34 cellular contexts compared by ENCODE assay signal in genomic region chr15:73876779-73877178, GRCh38. TPM values are rescaled to one million over a fixed set of nuclear protein-coding genes. Genes with fewer than 3 reads are reported as not detected.
"Had no signal": no experiment of that assay in that cellular context is flagged by ENCODE, and none has a peak within 500 bp of the region (broad histone marks: within the 10 kb centered on the region; RNA-seq: fewer than 3 reads in every experiment).

No MANE protein-coding gene starts in this region.

- H3K4me3 ChIP-seq: dorsolateral prefrontal cortex, esophagus muscularis mucosa, gastroesophageal sphincter, heart left ventricle, hepatocyte, lung, mucosa of descending colon, pancreas, right lobe of liver, testis, tibial artery had no signal

- H3K9me3 ChIP-seq: heart left ventricle, mucosa of descending colon, neutrophil, pancreas, right lobe of liver, testis had no signal

- H3K4me2 ChIP-seq: hepatocyte had no signal

- H3K27ac ChIP-seq: dorsolateral prefrontal cortex, esophagus muscularis mucosa, foreskin keratinocyte, gastroesophageal sphincter, heart left ventricle, hepatocyte, neutrophil, pancreas, right lobe of liver, testis, tibial artery had no signal

- H3K9me3 Mint-ChIP-seq: memory B cell; natural killer cell treated with Interleukin-12 subunit alpha and Interleukin-12 subunit beta and Interleukin-15 and Interleukin-18, amount 100 ng/mL, for 72 hours; stimulated activated effector memory CD8-positive, alpha-beta T cell treated with anti-CD3 and anti-CD28 coated beads, Interleukin-12 subunit alpha, Interleukin-12 subunit beta, amount 100 ng/mL, for 72 hours; type B pancreatic cell had no signal

- H3K79me2 ChIP-seq: hepatocyte had no signal

- H3K27ac Mint-ChIP-seq: memory B cell; mesothelial cell of epicardium; naive B cell; natural killer cell treated with Interleukin-12 subunit alpha and Interleukin-12 subunit beta and Interleukin-15 and Interleukin-18, amount 100 ng/mL, for 72 hours; stimulated activated effector memory CD8-positive, alpha-beta T cell treated with anti-CD3 and anti-CD28 coated beads, Interleukin-12 subunit alpha, Interleukin-12 subunit beta, amount 100 ng/mL, for 72 hours; type B pancreatic cell had no signal

- H3K27me3 ChIP-seq: pancreas, right lobe of liver, testis had no signal

- H3K36me3 Mint-ChIP-seq: memory B cell; mesothelial cell of epicardium; natural killer cell treated with Interleukin-12 subunit alpha and Interleukin-12 subunit beta and Interleukin-15 and Interleukin-18, amount 100 ng/mL, for 72 hours; stimulated activated effector memory CD8-positive, alpha-beta T cell treated with anti-CD3 and anti-CD28 coated beads, Interleukin-12 subunit alpha, Interleukin-12 subunit beta, amount 100 ng/mL, for 72 hours; type B pancreatic cell had no signal

- DNase-seq: dorsolateral prefrontal cortex; effector CD4-positive, alpha-beta T cell; foreskin keratinocyte; heart left ventricle; kidney; mucosa of descending colon; naive B cell; pancreas; stimulated activated CD4-positive, alpha-beta T cell treated with anti-CD3 and anti-CD28 coated beads, Interleukin-2, amount 100 ng/mL, for 24 hours; stimulated activated CD4-positive, alpha-beta T cell treated with anti-CD3 and anti-CD28 coated beads, Interleukin-4, amount 100 ng/mL, for 24 hours; stimulated activated naive CD4-positive, alpha-beta T cell treated with Interleukin-2 at 50 U/mL for 16 hours; substantia nigra; testis had no signal

- H3K4me1 Mint-ChIP-seq: memory B cell; mesothelial cell of epicardium; naive B cell; neural crest cell; stimulated activated effector memory CD8-positive, alpha-beta T cell treated with anti-CD3 and anti-CD28 coated beads, Interleukin-12 subunit alpha, Interleukin-12 subunit beta, amount 100 ng/mL, for 72 hours had no signal

- H3K4me1 ChIP-seq: esophagus muscularis mucosa, foreskin keratinocyte, gastroesophageal sphincter, pancreas, right lobe of liver, testis, tibial artery had no signal

- H3K36me3 ChIP-seq: esophagus muscularis mucosa, gastroesophageal sphincter, heart left ventricle, neutrophil, pancreas, right lobe of liver, tibial artery had no signal

- ATAC-seq: foreskin keratinocyte; gastroesophageal sphincter; heart left ventricle; left lobe of liver; mucosa of descending colon; natural killer cell treated with Interleukin-12 subunit alpha and Interleukin-12 subunit beta and Interleukin-15 and Interleukin-18, amount 100 ng/mL, for 72 hours; pancreas; right lobe of liver; stimulated activated effector memory CD8-positive, alpha-beta T cell treated with anti-CD3 and anti-CD28 coated beads, Interleukin-12 subunit alpha, Interleukin-12 subunit beta, amount 100 ng/mL, for 72 hours had no signal

- H3K4me3 Mint-ChIP-seq: memory B cell; mesothelial cell of epicardium; naive B cell; natural killer cell treated with Interleukin-12 subunit alpha and Interleukin-12 subunit beta and Interleukin-15 and Interleukin-18, amount 100 ng/mL, for 72 hours; neural crest cell; stimulated activated effector memory CD8-positive, alpha-beta T cell treated with anti-CD3 and anti-CD28 coated beads, Interleukin-12 subunit alpha, Interleukin-12 subunit beta, amount 100 ng/mL, for 72 hours; type B pancreatic cell had no signal

RNA-seq across cellular contexts. Expression of gene TBC1D21, which starts 3.4 kb away (rescaled TPM):
- total RNA-seq: endothelial cell of umbilical vein; epithelial cell of proximal tubule; esophagus muscularis mucosa; fibroblast of lung; foreskin keratinocyte; gastroesophageal sphincter; heart left ventricle; hepatocyte; kidney; left lobe of liver; liver; lung; mesothelial cell of epicardium; mucosa of descending colon; natural killer cell treated with Interleukin-12 subunit alpha and Interleukin-12 subunit beta and Interleukin-15 and Interleukin-18, amount 100 ng/mL, for 72 hours; neural crest cell; omental fat pad; pancreas; posterior vena cava; pulmonary artery endothelial cell; right lobe of liver had no signal
- polyA plus RNA-seq: endothelial cell of umbilical vein, fibroblast of lung, foreskin keratinocyte, heart left ventricle, hepatocyte, liver, lung, pancreas had no signal
